ENCODE assay signal across 8 cellular contexts in the genomic region with DNA sequence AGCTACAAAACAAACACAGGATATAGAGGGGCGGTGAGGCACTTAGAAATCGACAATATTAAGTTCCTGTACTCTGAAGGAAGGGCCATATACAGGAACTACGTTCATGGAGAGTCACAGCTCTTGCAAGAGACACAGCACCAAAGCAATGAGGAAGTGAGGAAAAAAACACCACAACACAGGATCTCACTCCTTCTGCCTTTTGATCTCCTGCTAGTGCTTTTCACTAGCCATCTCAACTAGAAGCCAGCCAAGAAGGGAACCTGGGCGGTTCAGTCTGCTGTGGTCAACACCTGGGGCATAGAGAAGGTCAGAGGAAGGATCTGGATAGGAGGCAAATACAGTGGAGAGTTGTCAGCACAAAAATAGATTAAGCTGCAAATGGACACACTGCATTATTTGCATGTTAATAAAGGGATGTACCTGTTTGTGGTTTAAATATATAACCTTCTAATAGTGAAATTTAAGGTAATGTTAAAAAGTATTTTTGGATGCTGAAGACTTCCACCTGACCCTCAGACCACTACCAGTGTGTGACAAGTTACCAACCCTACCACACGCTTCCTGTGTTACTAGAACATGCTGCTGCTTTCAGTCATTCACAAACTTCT.
DNase-seq lines count a peak whose midpoint lies in the region; ATAC-seq, FAIRE-seq and TF ChIP-seq lines count a peak whose summit lies in the region.

No MANE protein-coding gene starts in this region.

- ATAC-seq in GM18868 (IDR thresholded peaks at IDR 0.05; ENCODE audit: unreplicated experiment), result peak; percentile 90
- peak; percentile 83 for ATAC-seq in HG02588 (IDR thresholded peaks at IDR 0.05; ENCODE audit: unreplicated experiment)
- peak; percentile 94 for ATAC-seq in GM12878
- no peak for ATAC-seq in psoas muscle

- TF ChIP-seq RAD21 in GM12878 (IDR thresholded peaks at IDR 0.05; ENCODE audit: insufficient read depth, low read depth, low read length), result no peak

- FAIRE-seq in GM12878 (lab: Jason Lieb, UNC), result peak; percentile 94

- H3K27ac ChIP-seq in GM12878 (ENCODE audit: control insufficient read depth, insufficient read depth) (0 out of 2 replicates have a peak overlapping the region, but pooled peaks have one; percentile 41), esophagus squamous epithelium (no peak overlapping the region), psoas muscle (no peak overlapping the region)

- RAD21 ChIA-PET in GM12878 (lab: Charles Lee; ENCODE audit: unreplicated experiment), result interaction anchor here (0.6 to 3.2 kb wide), 7 partner anchors 13 to 999 kb away, joined by 3 to 28 read pairs (median 4); no protein-coding TSS in a partner anchor

- SMC1A ChIA-PET in GM12878 (lab: Charles Lee; ENCODE audit: uncharacterized antibody, unreplicated experiment), result interaction anchor here (0.8 to 3.2 kb wide), 8 partner anchors 12 to 365 kb away, joined by 3 to 42 read pairs (median 3); no protein-coding TSS in a partner anchor

- no peaks in the 10 kb centered on the region for H3K27me3 ChIP-seq in GM12878 (replicated peaks in 1 of 2; ENCODE audit: control insufficient read depth in 2 of 2, insufficient read depth in 2 of 2, low read length in 1 of 2)
- H3K27me3 ChIP-seq in esophagus squamous epithelium, result peaks cover 0 to 14% (median 0%) of the 10 kb centered on the region in 4 donors
- no peaks in the 10 kb centered on the region for H3K27me3 ChIP-seq in psoas muscle (ENCODE audit: insufficient read depth in 3 of 3, low read length in 2 of 3)

- H3K36me3 ChIP-seq in GM12878 (ENCODE audit: control insufficient read depth in 2 of 2, insufficient read depth in 2 of 2, low read length in 1 of 2) (no peaks in the 10 kb centered on the region), esophagus squamous epithelium (no peaks in the 10 kb centered on the region), psoas muscle (ENCODE audit: insufficient read depth in 1 of 2, low read depth in 1 of 2) (no peaks in the 10 kb centered on the region)

- intact Hi-C loops in GM12878 (cut with micrococcal nuclease; ENCODE audit: unreplicated experiment), result loop anchor here (2.0 kb wide), 1 partner anchor 143 kb away; no protein-coding TSS in a partner anchor
- intact Hi-C loops in esophagus squamous epithelium (cut with DNase I), result no loop called here
- intact Hi-C loops in psoas muscle (cut with DNase I), result no loop called here

- 0 out of 2 replicates have a peak overlapping the region, but pooled peaks have one; percentile 7 for H3K4me3 ChIP-seq in GM12878
- no peak overlapping the region for H3K4me3 ChIP-seq in esophagus squamous epithelium
- no peak overlapping the region for H3K4me3 ChIP-seq in psoas muscle

- no peaks in the 10 kb centered on the region for H3K9me3 ChIP-seq in GM12878 (replicated peaks; ENCODE audit: control insufficient read depth, insufficient read depth, low read length)
- H3K9me3 ChIP-seq in esophagus squamous epithelium, result no peaks in the 10 kb centered on the region
- no peaks in the 10 kb centered on the region for H3K9me3 ChIP-seq in psoas muscle

- H3K9ac ChIP-seq in GM12878 (ENCODE audit: control insufficient read depth, insufficient read depth, low read length), result no peak overlapping the region

- peaks cover 9% of the 10 kb centered on the region; the same call in 1 of the 2 replicates for H3K4me1 ChIP-seq in GM12878 (ENCODE audit: control insufficient read depth, insufficient read depth, low read length)
- H3K4me1 ChIP-seq in esophagus squamous epithelium, result no peaks in the 10 kb centered on the region
- H3K4me1 ChIP-seq in psoas muscle, result no peaks in the 10 kb centered on the region

- in situ Hi-C loops in GM12878 (cut with MboI), result no loop called here

- WGBS in GM12878 (ENCODE audit: insufficient coverage, insufficient replicate concordance, low lambda C conversion rate, missing lambda C conversion rate), result 6% methylated on average over 5 of the region's 5 CpGs
- WGBS in esophagus squamous epithelium, 2 donors, result 38 to 39% methylated on average over 5 of the region's 5 CpGs
- WGBS in psoas muscle, 3 donors, result 45 to 51% (median 47%) methylated on average over 5 of the region's 5 CpGs

- peak overlapping the region; percentile 61 for H3K4me2 ChIP-seq in GM12878 (ENCODE audit: control insufficient read depth, insufficient read depth)

- no peak; a peak in 1 of 4 replicates for TF ChIP-seq EP300 in GM12878 (IDR thresholded peaks at IDR 0.05; ENCODE audit: borderline replicate concordance in 1 of 2, control insufficient read depth in 1 of 2, low read depth in 2 of 2, low read length in 2 of 2)

- CTCF ChIA-PET in GM12878 (lab: Yijun Ruan, JAX), result interaction anchor here (0.5 to 5.7 kb wide), 7 partner anchors 10 to 1005 kb away, joined by 3 to 50 read pairs (median 4); no protein-coding TSS in a partner anchor

- no peak for TF ChIP-seq POLR2A in GM12878 (IDR thresholded peaks at IDR 0.05; ENCODE audit: low read depth, low read length)
- TF ChIP-seq POLR2A in esophagus squamous epithelium (IDR thresholded peaks at IDR 0.05), result no peak

- H3K79me2 ChIP-seq in GM12878 (ENCODE audit: control insufficient read depth, insufficient read depth, low read length), result no peaks in the 10 kb centered on the region

- POLR2A ChIA-PET in GM12878 (lab: Charles Lee), result interaction anchor here (0.6 kb wide), 1 partner anchor 141 kb away, joined by 3 read pairs; no protein-coding TSS in a partner anchor

- no peak for TF ChIP-seq CTCF in GM12878 (IDR thresholded peaks at IDR 0.05 in 2 of 3, conservative IDR thresholded peaks at IDR 0.05 in 1 of 3; ENCODE audit: control insufficient read depth in 2 of 3, extremely low read depth in 1 of 3, insufficient read depth in 1 of 3, low read depth in 3 of 3, low read length in 3 of 3)
- TF ChIP-seq CTCF in esophagus squamous epithelium (IDR thresholded peaks at IDR 0.05), result no peak
- TF ChIP-seq CTCF in psoas muscle (IDR thresholded peaks at IDR 0.05), result no peak

- H4K20me1 ChIP-seq in GM12878 (ENCODE audit: control insufficient read depth, insufficient read depth), result no peaks in the 10 kb centered on the region

- BruUV-seq in GM12878 (replicated peaks; lab: Mats Ljungman, UMichigan), result no TSS peak

- H2AFZ ChIP-seq in GM12878 (ENCODE audit: control insufficient read depth, low read depth, low read length), result peak overlapping the region; percentile 71

- DNase-seq in MV-4-11 (lab: John Stamatoyannopoulos, UW), result peak; percentile 90
- DNase-seq in GM12878 (ENCODE audit: low read depth, low spot score), result peak; percentile 63
- DNase-seq in kidney glomerular epithelial cell (lab: John Stamatoyannopoulos, UW), result no peak
- DNase-seq in islet precursor cell, result no peak
- DNase-seq in esophagus squamous epithelium (lab: John Stamatoyannopoulos, UW), result no peak
- no peak for DNase-seq in psoas muscle

TF ChIP-seq in GM12878, 131 proteins besides CTCF, POLR2A, EP300 and RAD21 (continues in another document):
- TF ChIP-seq SREBF2 (IDR thresholded peaks at IDR 0.05; ENCODE audit: low read length), result no peak
- TF ChIP-seq, protein P1, sequence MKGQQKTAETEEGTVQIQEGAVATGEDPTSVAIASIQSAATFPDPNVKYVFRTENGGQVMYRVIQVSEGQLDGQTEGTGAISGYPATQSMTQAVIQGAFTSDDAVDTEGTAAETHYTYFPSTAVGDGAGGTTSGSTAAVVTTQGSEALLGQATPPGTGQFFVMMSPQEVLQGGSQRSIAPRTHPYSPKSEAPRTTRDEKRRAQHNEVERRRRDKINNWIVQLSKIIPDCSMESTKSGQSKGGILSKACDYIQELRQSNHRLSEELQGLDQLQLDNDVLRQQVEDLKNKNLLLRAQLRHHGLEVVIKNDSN (IDR thresholded peaks at IDR 0.05; ENCODE audit: borderline replicate concordance, extremely low read length, insufficient read depth, low read depth, low read length), result no peak
- no peak for TF ChIP-seq ESRRA (IDR thresholded peaks at IDR 0.05; ENCODE audit: low read length)
- TF ChIP-seq, protein P2, sequence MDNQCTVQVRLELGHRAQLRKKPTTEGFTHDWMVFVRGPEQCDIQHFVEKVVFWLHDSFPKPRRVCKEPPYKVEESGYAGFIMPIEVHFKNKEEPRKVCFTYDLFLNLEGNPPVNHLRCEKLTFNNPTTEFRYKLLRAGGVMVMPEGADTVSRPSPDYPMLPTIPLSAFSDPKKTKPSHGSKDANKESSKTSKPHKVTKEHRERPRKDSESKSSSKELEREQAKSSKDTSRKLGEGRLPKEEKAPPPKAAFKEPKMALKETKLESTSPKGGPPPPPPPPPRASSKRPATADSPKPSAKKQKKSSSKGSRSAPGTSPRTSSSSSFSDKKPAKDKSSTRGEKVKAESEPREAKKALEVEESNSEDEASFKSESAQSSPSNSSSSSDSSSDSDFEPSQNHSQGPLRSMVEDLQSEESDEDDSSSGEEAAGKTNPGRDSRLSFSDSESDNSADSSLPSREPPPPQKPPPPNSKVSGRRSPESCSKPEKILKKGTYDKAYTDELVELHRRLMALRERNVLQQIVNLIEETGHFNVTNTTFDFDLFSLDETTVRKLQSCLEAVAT (IDR thresholded peaks at IDR 0.05), result peak; percentile 38; the same call in 1 of the 2 replicates
- TF ChIP-seq CREB1 (IDR thresholded peaks at IDR 0.05; ENCODE audit: low read depth), result peak; percentile 63
- TF ChIP-seq IRF4 (IDR thresholded peaks at IDR 0.05; ENCODE audit: low read depth, low read length), result peak; percentile 17; the same call in 1 of the 2 replicates
- TF ChIP-seq, protein P3, sequence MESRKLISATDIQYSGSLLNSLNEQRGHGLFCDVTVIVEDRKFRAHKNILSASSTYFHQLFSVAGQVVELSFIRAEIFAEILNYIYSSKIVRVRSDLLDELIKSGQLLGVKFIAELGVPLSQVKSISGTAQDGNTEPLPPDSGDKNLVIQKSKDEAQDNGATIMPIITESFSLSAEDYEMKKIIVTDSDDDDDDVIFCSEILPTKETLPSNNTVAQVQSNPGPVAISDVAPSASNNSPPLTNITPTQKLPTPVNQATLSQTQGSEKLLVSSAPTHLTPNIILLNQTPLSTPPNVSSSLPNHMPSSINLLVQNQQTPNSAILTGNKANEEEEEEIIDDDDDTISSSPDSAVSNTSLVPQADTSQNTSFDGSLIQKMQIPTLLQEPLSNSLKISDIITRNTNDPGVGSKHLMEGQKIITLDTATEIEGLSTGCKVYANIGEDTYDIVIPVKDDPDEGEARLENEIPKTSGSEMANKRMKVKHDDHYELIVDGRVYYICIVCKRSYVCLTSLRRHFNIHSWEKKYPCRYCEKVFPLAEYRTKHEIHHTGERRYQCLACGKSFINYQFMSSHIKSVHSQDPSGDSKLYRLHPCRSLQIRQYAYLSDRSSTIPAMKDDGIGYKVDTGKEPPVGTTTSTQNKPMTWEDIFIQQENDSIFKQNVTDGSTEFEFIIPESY (IDR thresholded peaks at IDR 0.05), result no peak
- TF ChIP-seq MEF2A (IDR thresholded peaks at IDR 0.05; ENCODE audit: insufficient read depth, low read depth, low read length), result peak; percentile 55; the same call in 1 of the 2 replicates
- TF ChIP-seq STAT3 (IDR thresholded peaks at IDR 0.05; ENCODE audit: low read depth, low read length), result 0 out of 2 replicates have a peak, but pooled peaks have one; percentile 39
- TF ChIP-seq CREM (IDR thresholded peaks at IDR 0.05; ENCODE audit: low read depth), result 0 out of 2 replicates have a peak, but pooled peaks have one; percentile 32
- 0 out of 2 replicates have a peak, but pooled peaks have one; percentile 53 for TF ChIP-seq SMARCA5 (IDR thresholded peaks at IDR 0.05)
- TF ChIP-seq DPF2 (IDR thresholded peaks at IDR 0.05), result peak; percentile 67; the same call in 1 of the 2 replicates
- no peak for TF ChIP-seq RAD51 (IDR thresholded peaks at IDR 0.05)

Comparison
In these comparisons a context has a peak if more than half of its experiments do, and no peak if none do; other contexts are left out.
1. ATAC-seq: peak in GM18868 (single experiment), HG02588 (single experiment) and GM12878 (single experiment); none in psoas muscle (0 of 4).
2. DNase-seq: peak in MV-4-11 (single experiment) and GM12878 (single experiment); none in kidney glomerular epithelial cell (single experiment), islet precursor cell (single experiment), esophagus squamous epithelium (single experiment) and psoas muscle (0 of 2).